ENCODE assay signal across 9 cellular contexts in the genomic region with DNA sequence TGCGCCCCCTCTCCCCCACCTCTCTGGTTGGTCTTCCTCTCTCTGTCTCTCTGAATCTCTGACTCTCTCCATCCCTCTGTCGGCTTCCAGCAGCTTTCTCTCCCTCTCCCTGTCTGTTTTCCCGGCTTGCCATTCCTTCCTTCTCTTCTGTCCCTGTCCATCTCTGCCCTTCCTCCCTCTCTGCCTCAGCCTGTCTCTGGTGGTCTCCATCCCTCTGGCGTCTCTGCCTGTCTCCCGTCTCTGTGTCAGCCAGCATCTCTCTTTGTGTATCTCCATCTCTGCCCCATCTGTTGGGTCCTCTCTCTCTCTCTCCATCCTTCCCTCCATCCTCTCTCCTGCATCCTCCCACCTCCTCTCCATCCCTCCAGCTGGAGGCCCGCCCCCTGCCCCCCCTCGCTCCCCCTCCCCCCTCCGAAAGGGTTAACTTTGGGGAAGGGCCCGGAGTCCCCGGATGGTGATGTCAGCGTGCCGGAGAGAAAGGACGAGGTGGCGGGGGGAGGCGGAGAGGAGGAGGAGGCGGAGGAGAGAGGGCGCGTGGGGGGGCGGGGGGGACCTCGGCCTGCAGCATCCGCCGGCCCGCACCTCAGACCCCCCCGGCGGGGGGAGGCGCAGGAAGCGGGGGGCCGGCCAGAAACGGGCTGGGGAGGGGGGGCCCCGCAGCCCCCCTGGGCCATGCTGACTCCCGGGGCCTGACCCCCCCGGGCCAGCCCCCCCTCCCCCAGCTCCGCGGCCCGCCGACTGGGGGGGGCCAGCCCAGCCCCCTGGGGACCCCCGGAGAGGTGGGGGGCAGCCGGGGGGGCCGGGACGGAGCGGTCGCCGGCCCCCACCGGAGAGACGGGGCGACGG. TPM values are rescaled to one million over a fixed set of nuclear protein-coding genes. Genes with fewer than 3 reads are reported as not detected.
DNase-seq lines count a peak whose midpoint lies in the region; ATAC-seq and TF ChIP-seq lines count a peak whose summit lies in the region.
"Had no signal": no experiment of that assay in that cellular context is flagged by ENCODE, and none has a peak within 500 bp of the region (broad histone marks: within the 10 kb centered on the region; RNA-seq: fewer than 3 reads in every experiment).

A gene (plus strand): TSS at position 450 of the 846 bp plus-strand sequence. CDS start 446 bp downstream, outside the sequence.

- H3K4me1 ChIP-seq in adrenal gland (replicated peaks in 1 of 2): peaks cover 6 to 14% of the 10 kb centered on the region in 2 donors

- no peaks in the 10 kb centered on the region for H3K27me3 ChIP-seq in adrenal gland

- WGBS in adrenal gland, 4 donors: 4 to 22% (median 13%) methylated on average over 6 to 39 of the region's 47 CpGs

- intact Hi-C loops in adrenal gland (cut with DNase I): no loop called here

- H3K4me3 ChIP-seq in adrenal gland: peak within 1 kb of the TSS in 2 of 4 donors; percentile 32 to 72

- peak within 1 kb of the TSS in 3 of 5 donors; percentile 9 to 86 (median 72) for H3K27ac ChIP-seq in adrenal gland
- H3K27ac ChIP-seq: C4-2B had no signal

- H3K9me3 ChIP-seq in adrenal gland (replicated peaks in 1 of 3): no peaks in the 10 kb centered on the region

- TF ChIP-seq CTCF in adrenal gland (IDR thresholded peaks at IDR 0.05): no peak

- DNase-seq in NCI-H1417 (lab: John Stamatoyannopoulos, UW): peak; percentile 60 to 82 (median 72)
- no peak for DNase-seq in NCI-H1417 treated with DMSO at 0.1 percent for 48 hours (lab: John Stamatoyannopoulos, UW)
- peak; percentile 45 for DNase-seq in OCI-M1 (lab: John Stamatoyannopoulos, UW)
- peak; percentile 51 to 85 (median 72) for DNase-seq in adrenal gland
- DNase-seq in hypothalamus (lab: John Stamatoyannopoulos, UW): peak; percentile 30 to 92 (median 74)
- peak; percentile 47 to 53 for DNase-seq in stimulated activated CD4-positive, alpha-beta T cell treated with anti-CD3 and anti-CD28 coated beads, Interleukin-2, amount 100 ng/mL, for 24 hours

- TF ChIP-seq POLR2A in adrenal gland (IDR thresholded peaks at IDR 0.05): no peak

- no peaks in the 10 kb centered on the region for H3K36me3 ChIP-seq in adrenal gland (replicated peaks in 1 of 2)

- no peak for ATAC-seq in HG02938 (IDR thresholded peaks at IDR 0.05; ENCODE audit: unreplicated experiment)
- no peak for ATAC-seq in GM19452 (IDR thresholded peaks at IDR 0.05; ENCODE audit: unreplicated experiment)

RNA-seq across cellular contexts. Expression of the gene that starts here (rescaled TPM):
- 10 to 100 TPM in 6 of 8 donors, 1 to 10 TPM in 2; 2.0 to 24.9 (median 13.0) TPM for total RNA-seq in adrenal gland
- polyA plus RNA-seq in adrenal gland: 10 to 100 TPM in 2 of 3 donors, 1 to 10 TPM in 1; 7.2 to 64.3 (median 27.6) TPM
